ENCODE assay signal across 11 cellular contexts in genomic region chr9:137639303-137640051, GRCh38. TPM values are rescaled to one million over a fixed set of nuclear protein-coding genes. Genes with fewer than 3 reads are reported as not detected.
A peak's percentile ranks its signal among the peaks of the same experiment; 100 is the strongest.
DNase-seq lines count a peak whose midpoint lies in the region; ATAC-seq and TF ChIP-seq lines count a peak whose summit lies in the region.
"Had no signal": no experiment of that assay in that cellular context is flagged by ENCODE, and none has a peak within 500 bp of the region (broad histone marks: within the 10 kb centered on the region; RNA-seq: fewer than 3 reads in every experiment).

No MANE protein-coding gene starts in this region.

- 71% methylated on average over 12 of the region's 12 CpGs for WGBS in esophagus muscularis mucosa
- 22 to 69% methylated on average over 4 to 12 of the region's 12 CpGs for WGBS in transverse colon (ENCODE audit: low coverage in 1 of 2), 2 donors
- WGBS in neuronal stem cell (ENCODE audit: extremely low coverage in 2 of 2, insufficient read length in 2 of 2, insufficient replicate concordance in 1 of 2), 2 donors = no CpG with 5 or more reads among the region's 12 CpGs

- H3K4me1 Mint-ChIP-seq in MCF 10A (ENCODE audit: insufficient read depth, unreplicated experiment) = peaks cover 8% of the 10 kb centered on the region

- no peak overlapping the region for H2AFZ ChIP-seq in OCI-LY1 (ENCODE audit: low read length)
- H2AFZ ChIP-seq in neuronal stem cell (ENCODE audit: low read length) = no peak overlapping the region

- no peak for TF ChIP-seq POLR2A in breast epithelium (IDR thresholded peaks at IDR 0.05)
- TF ChIP-seq POLR2A in esophagus muscularis mucosa (IDR thresholded peaks at IDR 0.05; ENCODE audit: low read depth) = no peak
- no peak for TF ChIP-seq POLR2A in transverse colon (IDR thresholded peaks at IDR 0.05)

- H2AK5ac ChIP-seq in neuronal stem cell (ENCODE audit: low read depth, low read length) = no peak overlapping the region

- H3K9ac ChIP-seq in OCI-LY1 (ENCODE audit: low read length) = peak overlapping the region; percentile 45
- H3K9ac ChIP-seq in neuronal stem cell (ENCODE audit: low read depth, low read length, poor library complexity) = no peak overlapping the region

- H3K9me3 ChIP-seq in breast epithelium (no peaks in the 10 kb centered on the region), OCI-LY1 (ENCODE audit: low read length) (no peaks in the 10 kb centered on the region), esophagus muscularis mucosa (no peaks in the 10 kb centered on the region), transverse colon (no peaks in the 10 kb centered on the region), neuronal stem cell (replicated peaks in 1 of 2; ENCODE audit: control insufficient read depth in 2 of 2, insufficient read depth in 1 of 2, low read depth in 1 of 2, low read length in 2 of 2) (peaks cover 0 to 3% of the 10 kb centered on the region in 2 donors)

- H3K23ac ChIP-seq in neuronal stem cell (ENCODE audit: low read depth, low read length, poor library complexity) = no peak overlapping the region

- no peak overlapping the region for H3K14ac ChIP-seq in neuronal stem cell (ENCODE audit: low read length)

- H3K79me2 ChIP-seq in OCI-LY1 (ENCODE audit: insufficient read depth, low read length) = peaks cover 85% of the 10 kb centered on the region

- no peaks in the 10 kb centered on the region for H3F3A ChIP-seq in OCI-LY1 (ENCODE audit: insufficient read depth, low read length)

- H3K4me2 ChIP-seq in OCI-LY1 (ENCODE audit: low read length) (peak overlapping the region; percentile 62), neuronal stem cell (ENCODE audit: insufficient read depth, low read length, poor library complexity, severe bottlenecking) (no peak overlapping the region)

- H3K4ac ChIP-seq in neuronal stem cell (ENCODE audit: low read length) = no peak overlapping the region

- peak overlapping the region in 1 of 3 donors; percentile 36 for H3K4me3 ChIP-seq in breast epithelium
- peak overlapping the region; percentile 37 for H3K4me3 ChIP-seq in OCI-LY1 (ENCODE audit: low read depth, low read length, poor library complexity, severe bottlenecking)
- H3K4me3 ChIP-seq in esophagus muscularis mucosa = peak overlapping the region in 3 of 4 donors; percentile 9 to 13 (median 10)
- H3K4me3 ChIP-seq in transverse colon = peak overlapping the region in 1 of 4 donors; percentile 26
- no peak overlapping the region for H3K4me3 ChIP-seq in neuronal stem cell (ENCODE audit: low read length in 2 of 2)

- DNase-seq in MCF 10A (ENCODE audit: unreplicated experiment) (no peak), breast epithelium (ENCODE audit: low spot score in 2 of 2) (no peak), esophagus muscularis mucosa (ENCODE audit: extremely low spot score) (no peak), transverse colon (no peak), neuronal stem cell (ENCODE audit: low spot score) (no peak), SHP77 treated with DMSO at 0.1 percent for 48 hours (lab: John Stamatoyannopoulos, UW) (no peak)
- DNase-seq: foreskin keratinocyte, nucleus accumbens had no signal

- CTCF ChIA-PET in MCF 10A (lab: Yijun Ruan, JAX) = no interaction called here

- H3K27me3 ChIP-seq in breast epithelium (no peaks in the 10 kb centered on the region), OCI-LY1 (ENCODE audit: insufficient read depth, low read length) (no peaks in the 10 kb centered on the region), esophagus muscularis mucosa (no peaks in the 10 kb centered on the region), transverse colon (no peaks in the 10 kb centered on the region), neuronal stem cell (ENCODE audit: control insufficient read depth in 3 of 3, insufficient read depth in 3 of 3, low read depth in 1 of 3, low read length in 3 of 3) (no peaks in the 10 kb centered on the region)
- H3K27me3 ChIP-seq: foreskin keratinocyte had no signal

- BruUV-seq in MCF 10A (replicated peaks; lab: Mats Ljungman, UMichigan) = no TSS peak

- no peak overlapping the region for H2BK120ac ChIP-seq in neuronal stem cell (ENCODE audit: low read depth, low read length)

- no peak overlapping the region for H4K91ac ChIP-seq in neuronal stem cell (ENCODE audit: low read depth, low read length, poor library complexity)

- no peak for TF ChIP-seq EP300 in esophagus muscularis mucosa (IDR thresholded peaks at IDR 0.05)
- no peak for TF ChIP-seq EP300 in transverse colon (IDR thresholded peaks at IDR 0.05; ENCODE audit: low read depth)

- intact Hi-C loops in MCF 10A (cut with micrococcal nuclease) = no loop called here
- intact Hi-C loops in breast epithelium (cut with DNase I; ENCODE audit: low total_unique reads) = no loop called here
- intact Hi-C loops in esophagus muscularis mucosa (cut with DNase I) = no loop called here
- intact Hi-C loops in transverse colon (cut with DNase I; ENCODE audit: low total_unique reads) = no loop called here

- H3K27ac ChIP-seq in breast epithelium = peak overlapping the region in 1 of 2 donors; percentile 8
- peak overlapping the region; percentile 46 for H3K27ac ChIP-seq in OCI-LY1 (ENCODE audit: low read depth, low read length, poor library complexity, severe bottlenecking)
- no peak overlapping the region for H3K27ac ChIP-seq in esophagus muscularis mucosa (replicated peaks in 1 of 4)
- peak overlapping the region in 3 of 4 donors; percentile 0 to 33 (median 1) for H3K27ac ChIP-seq in transverse colon
- no peak overlapping the region for H3K27ac ChIP-seq in neuronal stem cell (replicated peaks; ENCODE audit: low read length)
- H3K27ac ChIP-seq: foreskin keratinocyte had no signal

- H2BK15ac ChIP-seq in neuronal stem cell (ENCODE audit: low read length) = no peak overlapping the region

- no peak overlapping the region for H4K8ac ChIP-seq in neuronal stem cell (ENCODE audit: low read depth, low read length)

- H2BK5ac ChIP-seq in neuronal stem cell (ENCODE audit: low read length) = no peak overlapping the region

- no peaks in the 10 kb centered on the region for H3K9me3 Mint-ChIP-seq in MCF 10A (ENCODE audit: unreplicated experiment)

- in situ Hi-C loops in transverse colon (cut with MboI; ENCODE audit: low pct_ligation_motif_present in 1 of 4, low pct_unique_long_range_greater_than_20kb in 1 of 4, low sequenced_read_pairs in 3 of 4) = no loop called here

- no peaks in the 10 kb centered on the region for H3K4me1 ChIP-seq in breast epithelium
- peaks cover 29% of the 10 kb centered on the region for H3K4me1 ChIP-seq in OCI-LY1 (ENCODE audit: insufficient read depth, low read length, severe bottlenecking)
- peaks cover 6 to 27% (median 18%) of the 10 kb centered on the region in 4 donors for H3K4me1 ChIP-seq in esophagus muscularis mucosa
- peaks cover 0 to 18% (median 5%) of the 10 kb centered on the region in 4 donors for H3K4me1 ChIP-seq in transverse colon
- H3K4me1 ChIP-seq in neuronal stem cell (ENCODE audit: control insufficient read depth in 2 of 2, insufficient read depth in 1 of 2, low read depth in 1 of 2, low read length in 2 of 2) = no peaks in the 10 kb centered on the region

- H4K20me1 ChIP-seq in OCI-LY1 (ENCODE audit: insufficient read depth, low read length) = no peaks in the 10 kb centered on the region

- no peaks in the 10 kb centered on the region for H3K27me3 Mint-ChIP-seq in MCF 10A (ENCODE audit: insufficient read depth, unreplicated experiment)

- no peak for TF ChIP-seq CTCF in MCF 10A (IDR thresholded peaks at IDR 0.05; ENCODE audit: unreplicated experiment)
- no peak for TF ChIP-seq CTCF in breast epithelium (IDR thresholded peaks at IDR 0.05)
- no peak for TF ChIP-seq CTCF in OCI-LY1 (IDR thresholded peaks at IDR 0.05; ENCODE audit: low read length)
- TF ChIP-seq CTCF in esophagus muscularis mucosa (IDR thresholded peaks at IDR 0.05) = no peak
- TF ChIP-seq CTCF in transverse colon (IDR thresholded peaks at IDR 0.05) = no peak

- H3K79me1 ChIP-seq in neuronal stem cell (ENCODE audit: low read depth, low read length) = peaks cover 13% of the 10 kb centered on the region

- no peak overlapping the region for H3K18ac ChIP-seq in neuronal stem cell (ENCODE audit: low read length)

- POLR2A ChIA-PET in MCF 10A (lab: Yijun Ruan, JAX) = no interaction called here

- peaks cover 29% of the 10 kb centered on the region for H3K36me3 Mint-ChIP-seq in MCF 10A (ENCODE audit: insufficient read depth, unreplicated experiment)

- H2BK12ac ChIP-seq in neuronal stem cell (ENCODE audit: low read length) = no peak overlapping the region

- no peak for ATAC-seq in HG03135 (IDR thresholded peaks at IDR 0.05; ENCODE audit: unreplicated experiment)
- ATAC-seq: foreskin keratinocyte, Panc1 had no signal

- H3K27ac Mint-ChIP-seq in MCF 10A (ENCODE audit: low read depth, unreplicated experiment) = peak overlapping the region; percentile 31

- H3K36me3 ChIP-seq in breast epithelium = no peaks in the 10 kb centered on the region
- peaks cover 30% of the 10 kb centered on the region for H3K36me3 ChIP-seq in OCI-LY1 (ENCODE audit: insufficient read depth, low read length)
- peaks cover 0 to 25% (median 2%) of the 10 kb centered on the region in 4 donors for H3K36me3 ChIP-seq in esophagus muscularis mucosa
- H3K36me3 ChIP-seq in transverse colon = no peaks in the 10 kb centered on the region
- peaks cover 7 to 52% of the 10 kb centered on the region in 2 donors for H3K36me3 ChIP-seq in neuronal stem cell (replicated peaks in 1 of 2; ENCODE audit: control insufficient read depth in 2 of 2, insufficient read depth in 2 of 2, low read length in 2 of 2)

- H3K9me2 ChIP-seq in OCI-LY1 (ENCODE audit: low read depth, low read length) = no peaks in the 10 kb centered on the region

- H3K4me3 Mint-ChIP-seq in MCF 10A (ENCODE audit: unreplicated experiment) = peak overlapping the region; percentile 40

RNA-seq across cellular contexts. Expression of gene EHMT1, which starts 20.7 kb away (rescaled TPM):
- total RNA-seq in MCF 10A (2022) (77.2 and 79.7 TPM in 2 replicates), breast epithelium (100 to 1,000 TPM in 1 of 3 donors, 10 to 100 TPM in 2; 63.7 to 113 (median 91.2) TPM), esophagus muscularis mucosa (10 to 100 TPM; 71.6 to 78.2 (median 74.2) TPM), transverse colon (100 to 1,000 TPM in 2 of 4 donors, 10 to 100 TPM in 2; 93.8 to 184 (median 139) TPM)
- polyA plus RNA-seq in neuronal stem cell (2013, experiment 1 of 2) = 50.1 TPM
- 50.3 TPM for polyA plus RNA-seq in neuronal stem cell (2013, experiment 2 of 2)

RNA-seq across cellular contexts. Expression of gene ARRDC1, which starts 34.0 kb away (rescaled TPM):
- total RNA-seq in MCF 10A (2022) (88.9 and 125 TPM in 2 replicates), breast epithelium (100 to 1,000 TPM in 1 of 3 donors, 10 to 100 TPM in 2; 23.8 to 122 (median 57.0) TPM), esophagus muscularis mucosa (10 to 100 TPM; 16.6 to 28.2 (median 21.7) TPM), transverse colon (100 to 1,000 TPM; 132 to 560 (median 370) TPM)
- polyA plus RNA-seq in neuronal stem cell (2013, experiment 1 of 2) = 28.6 TPM
- 28.4 TPM for polyA plus RNA-seq in neuronal stem cell (2013, experiment 2 of 2)

RNA-seq across cellular contexts. Expression of gene ZMYND19, which starts 49.2 kb away (rescaled TPM):
- total RNA-seq in MCF 10A (2022) (42.9 and 51.9 TPM in 2 replicates), breast epithelium (10 to 100 TPM in 2 of 3 donors, 1 to 10 TPM in 1; 9.4 to 17.7 (median 16.5) TPM), esophagus muscularis mucosa (10 to 100 TPM; 10.4 to 18.3 (median 13.7) TPM), transverse colon (10 to 100 TPM in 2 of 4 donors, 1 to 10 TPM in 2; 6.7 to 11.5 (median 9.8) TPM)
- 28.9 TPM for polyA plus RNA-seq in neuronal stem cell (2013, experiment 1 of 2)
- 28.0 TPM for polyA plus RNA-seq in neuronal stem cell (2013, experiment 2 of 2)

Comparison
In these comparisons a context has a peak if more than half of its experiments do, and no peak if none do; other contexts are left out.
1. H3K27ac ChIP-seq: peak in OCI-LY1 (single experiment) and transverse colon (3 of 4); none in esophagus muscularis mucosa (0 of 4) and neuronal stem cell (single experiment).
2. H3K4me3 ChIP-seq: peak in OCI-LY1 (single experiment) and esophagus muscularis mucosa (3 of 4); none in neuronal stem cell (0 of 2).